22 cellular contexts compared by ENCODE assay signal in the genomic region with DNA sequence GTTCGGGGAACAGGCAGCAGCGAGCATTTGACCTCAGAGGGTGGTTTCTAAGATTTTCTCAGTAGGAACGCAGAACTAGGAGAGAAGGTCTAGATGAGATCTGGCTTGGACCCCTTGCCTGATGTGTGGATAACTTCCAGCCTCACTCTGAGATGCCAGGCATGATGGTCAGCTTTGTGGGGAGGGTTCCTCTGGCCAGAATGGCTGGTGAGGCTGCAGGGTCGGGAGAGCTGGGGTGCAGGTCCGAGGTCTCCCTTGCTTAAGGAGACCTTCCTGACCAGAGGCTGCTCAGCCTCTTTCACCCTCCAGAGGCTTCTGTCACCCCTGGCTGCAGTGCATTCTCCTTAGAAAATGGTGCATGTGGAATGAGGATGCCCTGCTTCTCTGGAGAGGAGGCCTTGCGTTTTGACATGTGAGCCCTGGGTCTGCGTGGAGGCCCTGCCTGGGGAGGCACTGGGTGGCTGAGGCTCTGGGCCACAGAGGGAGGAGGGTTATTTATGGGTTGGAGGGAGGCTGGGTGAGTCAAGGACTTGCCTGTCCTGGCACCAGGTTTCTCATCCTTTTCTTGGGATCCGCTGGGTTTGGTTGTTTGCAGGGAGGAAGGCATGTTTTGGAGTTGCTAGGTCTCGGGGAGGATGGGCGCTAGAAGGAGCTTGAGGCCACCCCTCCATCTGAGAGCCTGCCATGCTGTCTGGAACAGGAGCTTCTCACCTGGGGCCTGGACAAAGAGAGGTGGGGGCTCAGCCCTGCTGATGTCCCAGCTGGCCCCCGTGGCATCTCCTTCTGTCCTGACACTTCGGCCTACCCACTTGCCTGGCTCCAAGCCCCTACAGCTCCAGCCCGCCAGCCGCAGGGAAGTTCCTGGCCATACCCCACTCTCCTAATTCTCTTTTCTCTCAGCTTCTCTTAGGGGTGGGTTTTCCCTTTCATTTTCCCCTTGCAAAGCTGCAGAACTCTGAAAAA. TPM values are rescaled to one million over a fixed set of nuclear protein-coding genes. Genes with fewer than 3 reads are reported as not detected.
"Had no signal": no experiment of that assay in that cellular context is flagged by ENCODE, and none has a peak within 500 bp of the region (broad histone marks: within the 10 kb centered on the region; RNA-seq: fewer than 3 reads in every experiment).

No MANE protein-coding gene starts in this region.

- ATAC-seq: activated naive CD8-positive, alpha-beta T cell treated with anti-CD3 and anti-CD28 coated beads, Interleukin-2, amount 50 U/mL, for 24 hours; activated T-cell treated with anti-CD3 and anti-CD28 coated beads, Interleukin-2, amount 50 U/mL, for 72 hours; naive thymus-derived CD4-positive, alpha-beta T cell; pancreas; psoas muscle; right cardiac atrium; WTC11 had no signal

- H3K27me3 ChIP-seq: pancreas, thyroid gland had no signal

- H3K4me1 ChIP-seq: psoas muscle had no signal

- H3K9me3 ChIP-seq: left ventricle myocardium inferior, pancreas, psoas muscle, thyroid gland had no signal

- H3K4me3 ChIP-seq: left ventricle myocardium inferior, pancreas, psoas muscle, thyroid gland had no signal

- H3K36me3 ChIP-seq: left ventricle myocardium inferior, pancreas, thyroid gland had no signal

- H3K27ac ChIP-seq: left ventricle myocardium inferior, pancreas, psoas muscle, thyroid gland had no signal

- FAIRE-seq: pancreas had no signal

- DNase-seq: activated CD4-positive, alpha-beta memory T cell treated with anti-CD3 and anti-CD28 coated beads, Interleukin-2, amount 10 ng/mL, durations not matched to agents 7 days and 5 days; activated CD4-positive, alpha-beta T cell treated with anti-CD3 and anti-CD28 coated beads for 48 hours; activated effector memory CD4-positive, alpha-beta T cell treated with Interleukin-2 at 50 U/mL for 16 hours; activated naive CD4-positive, alpha-beta T cell treated with anti-CD3 and anti-CD28 coated beads for 36 hours; activated naive CD8-positive, alpha-beta T cell treated with anti-CD3 and anti-CD28 coated beads, Interleukin-2, amount 50 U/mL, for 24 hours; activated T-cell treated with anti-CD3 and anti-CD28 coated beads, Interleukin-2, amount 50 U/mL, for 72 hours; effector CD8-positive, alpha-beta T cell; erythroblast; foreskin fibroblast; immature natural killer cell; kidney glomerular epithelial cell; left ventricle myocardium inferior; pancreas; psoas muscle; right cardiac atrium; stimulated activated naive CD4-positive, alpha-beta T cell; T-helper 9 cell; thyroid gland had no signal

RNA-seq across cellular contexts. Expression of gene FAM241B, which starts 3.9 kb away (rescaled TPM):
- total RNA-seq: skeletal muscle tissue, urinary bladder had no signal
